In the genomic region with DNA sequence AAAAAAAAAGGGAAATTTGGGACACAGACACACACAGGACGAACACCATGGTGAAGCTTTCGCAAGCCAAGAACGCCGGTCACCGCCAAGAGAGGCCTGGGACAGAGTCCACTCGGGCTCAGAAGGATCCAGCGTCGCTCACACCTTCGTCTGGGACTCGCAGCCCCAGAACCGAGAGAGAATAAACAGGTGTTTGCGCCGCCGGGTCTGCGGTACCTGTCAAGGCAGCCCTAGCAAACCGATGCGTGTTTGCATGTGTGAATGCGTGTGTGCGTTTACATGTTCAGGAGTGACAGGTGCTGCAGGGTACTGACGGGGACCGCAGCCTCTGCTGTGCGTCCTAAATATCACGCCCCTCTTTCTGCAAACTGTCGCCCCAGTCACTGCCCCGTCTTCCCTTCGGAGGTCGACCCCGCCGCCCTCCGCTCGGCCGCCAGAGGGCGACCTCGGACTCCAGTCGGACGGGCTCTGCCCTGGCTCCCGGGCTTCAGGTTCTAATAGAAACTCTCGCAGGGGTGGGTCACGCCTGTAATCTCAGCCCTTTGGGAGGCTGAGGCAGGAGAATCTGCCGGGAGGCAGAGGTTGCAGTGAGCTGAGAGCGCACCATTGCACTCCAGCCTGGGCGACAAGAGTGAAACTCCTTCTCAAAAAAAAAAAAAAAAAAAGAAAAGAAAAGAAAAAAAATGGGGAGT, we compare ENCODE assay signal across 8 cellular contexts.
DNase-seq lines count a peak whose midpoint lies in the region; ATAC-seq lines count a peak whose summit lies in the region.

No MANE protein-coding gene starts in this region.

- peak overlapping the region; percentile 81 for H3K4me3 Mint-ChIP-seq in memory B cell

- no peaks in the 10 kb centered on the region for H3K36me3 Mint-ChIP-seq in memory B cell

- peaks cover 26% of the 10 kb centered on the region for H3K4me1 Mint-ChIP-seq in memory B cell

- ATAC-seq in HG02610 (IDR thresholded peaks at IDR 0.05; ENCODE audit: unreplicated experiment), result peak; percentile 79
- ATAC-seq in memory B cell (ENCODE audit: low read depth), result peak; percentile 85
- ATAC-seq in HG03039 (IDR thresholded peaks at IDR 0.05; ENCODE audit: unreplicated experiment), result no peak

- no peaks in the 10 kb centered on the region for H3K9me3 Mint-ChIP-seq in memory B cell

- DNase-seq in D341Med (ENCODE audit: low spot score) (peak; percentile 92), NCI-H510A treated with DMSO at 0.1 percent for 48 hours (lab: John Stamatoyannopoulos, UW) (peak; percentile 42), ecto neural progenitor cell (ENCODE audit: low spot score) (peak; percentile 89), memory B cell (ENCODE audit: low spot score in 2 of 2) (peak; percentile 89 to 94)
- peak; percentile 73 to 74 for DNase-seq in activated CD4-positive, alpha-beta T cell treated with anti-CD3 and anti-CD28 coated beads, Interleukin-2, amount 50 U/mL, for 4 hours
- DNase-seq in stimulated activated CD8-positive, alpha-beta memory T cell treated with anti-CD3 and anti-CD28 coated beads, Interleukin-12 subunit alpha, Interleukin-12 subunit beta, amount 100 ng/mL, for 24 hours (ENCODE audit: extremely low read depth), result peak; percentile 48

- H3K27me3 Mint-ChIP-seq in memory B cell, result no peaks in the 10 kb centered on the region

- peak overlapping the region; percentile 31 for H3K27ac Mint-ChIP-seq in memory B cell

Comparison
In these comparisons a context has a peak if more than half of its experiments do, and no peak if none do; other contexts are left out.
1. DNase-seq: peak in every context shown above with its lines; median percentile 92 in D341Med; 92 in memory B cell; 89 in ecto neural progenitor cell; 74 in activated CD4-positive, alpha-beta T cell treated with anti-CD3 and anti-CD28 coated beads, Interleukin-2, amount 50 U/mL, for 4 hours; 48 in stimulated activated CD8-positive, alpha-beta memory T cell treated with anti-CD3 and anti-CD28 coated beads, Interleukin-12 subunit alpha, Interleukin-12 subunit beta, amount 100 ng/mL, for 24 hours; 42 in NCI-H510A treated with DMSO at 0.1 percent for 48 hours.